ENCODE assay signal across 12 cellular contexts in genomic region chr7:110010379-110010778, GRCh38.
DNase-seq lines count a peak whose midpoint lies in the region; ATAC-seq lines count a peak whose summit lies in the region.
"Had no signal": no experiment of that assay in that cellular context is flagged by ENCODE, and none has a peak within 500 bp of the region (broad histone marks: within the 10 kb centered on the region; RNA-seq: fewer than 3 reads in every experiment).

No MANE protein-coding gene starts in this region.

- DNase-seq in SKM-1 treated with dmso at 0.1 percent for 144 hours (lab: John Stamatoyannopoulos, UW; ENCODE audit: unreplicated experiment) (peak; percentile 12), SKM-1 (lab: John Stamatoyannopoulos, UW; ENCODE audit: unreplicated experiment) (no peak), OCI-M1 (lab: John Stamatoyannopoulos, UW) (peak; percentile 77), NCI-H446 (lab: John Stamatoyannopoulos, UW) (no peak)
- no peak for DNase-seq in stimulated activated CD4-positive, alpha-beta T cell treated with anti-CD3 and anti-CD28 coated beads, Interleukin-2, amount 100 ng/mL, for 48 hours
- DNase-seq: activated CD4-positive, alpha-beta T cell treated with anti-CD3 and anti-CD28 coated beads, Interleukin-2, amount 50 U/mL, for 4 hours; mucosa of descending colon; NCI-H2029; stimulated activated naive CD8-positive, alpha-beta T cell treated with anti-CD3 and anti-CD28 coated beads, Interleukin-15, amount 100 ng/mL, for 72 hours had no signal

- ATAC-seq in HG03025 (IDR thresholded peaks at IDR 0.05; ENCODE audit: low FRiP score, unreplicated experiment): peak; percentile 57
- no peak for ATAC-seq in HG03135 (IDR thresholded peaks at IDR 0.05; ENCODE audit: unreplicated experiment)
- ATAC-seq in GM21367 (IDR thresholded peaks at IDR 0.05; ENCODE audit: unreplicated experiment): no peak
- ATAC-seq: mucosa of descending colon; stimulated activated naive CD8-positive, alpha-beta T cell treated with anti-CD3 and anti-CD28 coated beads, Interleukin-15, amount 100 ng/mL, for 72 hours had no signal

Comparison
In these comparisons a context has a peak if more than half of its experiments do, and no peak if none do; other contexts are left out.
1. DNase-seq: peak in SKM-1 treated with dmso at 0.1 percent for 144 hours (single experiment) and OCI-M1 (single experiment); none in SKM-1 (single experiment), NCI-H446 (0 of 2) and stimulated activated CD4-positive, alpha-beta T cell treated with anti-CD3 and anti-CD28 coated beads, Interleukin-2, amount 100 ng/mL, for 48 hours (0 of 2).